Comparison of ENCODE assay signal across 8 cellular contexts in genomic region chr13:59391696-59392095, GRCh38.
DNase-seq lines count a peak whose midpoint lies in the region; ATAC-seq and TF ChIP-seq lines count a peak whose summit lies in the region.

No MANE protein-coding gene starts in this region.

- H3K9me3 Mint-ChIP-seq in naive thymus-derived CD8-positive, alpha-beta T cell, result peaks cover 0 to 3% (median 0%) of the 10 kb centered on the region in 9 donors
- peaks cover 4% of the 10 kb centered on the region for H3K9me3 Mint-ChIP-seq in type B pancreatic cell

- no peak overlapping the region for H3K4me3 Mint-ChIP-seq in naive thymus-derived CD8-positive, alpha-beta T cell
- H3K4me3 Mint-ChIP-seq in type B pancreatic cell, result no peak overlapping the region

- TF ChIP-seq CTCF in type B pancreatic cell (conservative IDR thresholded peaks at IDR 0.05), result peak; percentile 85

- no peaks in the 10 kb centered on the region for H3K4me1 Mint-ChIP-seq in naive thymus-derived CD8-positive, alpha-beta T cell
- H3K4me1 Mint-ChIP-seq in type B pancreatic cell (ENCODE audit: unreplicated experiment), result no peaks in the 10 kb centered on the region

- ATAC-seq in GM19452 (IDR thresholded peaks at IDR 0.05; ENCODE audit: unreplicated experiment) (peak; percentile 99), HG03442 (IDR thresholded peaks at IDR 0.05; ENCODE audit: unreplicated experiment) (peak; percentile 99)
- ATAC-seq in naive thymus-derived CD8-positive, alpha-beta T cell, result peak; percentile 94 to 95

- no peaks in the 10 kb centered on the region for H3K36me3 Mint-ChIP-seq in naive thymus-derived CD8-positive, alpha-beta T cell
- H3K36me3 Mint-ChIP-seq in type B pancreatic cell, result no peaks in the 10 kb centered on the region

- DNase-seq in DMS 273 (lab: John Stamatoyannopoulos, UW; ENCODE audit: unreplicated experiment), result peak; percentile 79
- peak; percentile 1 to 37 for DNase-seq in NCI-H446 (lab: John Stamatoyannopoulos, UW)
- peak; percentile 19 to 52 for DNase-seq in activated CD4-positive, alpha-beta T cell treated with anti-CD3 and anti-CD28 coated beads, Interleukin-2, amount 50 U/mL, for 48 hours
- peak; percentile 0 for DNase-seq in epithelial cell of prostate (ENCODE audit: low read depth, low spot score)
- DNase-seq in naive thymus-derived CD8-positive, alpha-beta T cell, result peak; percentile 7 to 82 (median 62)
- no peak for DNase-seq in type B pancreatic cell (ENCODE audit: extremely low spot score, unreplicated experiment)

- H3K27ac ChIP-seq in epithelial cell of prostate, result no peak overlapping the region

- POLR2A ChIA-PET in naive thymus-derived CD8-positive, alpha-beta T cell (lab: Charles Lee), result interaction anchor here (0.8 to 1.4 kb wide), 3 partner anchors 49 to 1005 kb away, joined by 3 to 4 read pairs (median 3); partner anchors contain the start of gene TDRD3

- peaks cover 0 to 4% (median 0%) of the 10 kb centered on the region in 5 donors for H3K27me3 Mint-ChIP-seq in naive thymus-derived CD8-positive, alpha-beta T cell
- H3K27me3 Mint-ChIP-seq in type B pancreatic cell, result no peaks in the 10 kb centered on the region

- no peak overlapping the region for H3K27ac Mint-ChIP-seq in naive thymus-derived CD8-positive, alpha-beta T cell
- no peak overlapping the region for H3K27ac Mint-ChIP-seq in type B pancreatic cell
